In genomic region chr14:49863483-49864262, GRCh38 we compare ENCODE assay signal across 9 cellular contexts. TPM values are rescaled to one million over a fixed set of nuclear protein-coding genes. Genes with fewer than 3 reads are reported as not detected.
DNase-seq lines count a peak whose midpoint lies in the region; ATAC-seq and TF ChIP-seq lines count a peak whose summit lies in the region.
"Had no signal": no experiment of that assay in that cellular context is flagged by ENCODE, and none has a peak within 500 bp of the region (broad histone marks: within the 10 kb centered on the region; RNA-seq: fewer than 3 reads in every experiment).

No MANE protein-coding gene starts in this region.

- peak overlapping the region; percentile 94 for H3K4me2 ChIP-seq in GM23338

- no peaks in the 10 kb centered on the region for H3K79me2 ChIP-seq in GM23338 (replicated peaks; ENCODE audit: insufficient read depth)

- TF ChIP-seq POLR2A in lower leg skin (IDR thresholded peaks at IDR 0.05) = no peak

- peaks cover 8% of the 10 kb centered on the region; the same call in 2 of the 3 replicates for H3K4me1 Mint-ChIP-seq in GM23338

- peaks cover 3% of the 10 kb centered on the region; the same call in 2 of the 3 replicates for H3K9me3 Mint-ChIP-seq in GM23338
- H3K9me3 Mint-ChIP-seq: stimulated activated naive CD8-positive, alpha-beta T cell treated with anti-CD3 and anti-CD28 coated beads, Interleukin-15, Interleukin-2, amounts not matched to agents 100 ng/mL and 50 ng/mL, for 24 hours had no signal

- H3K27ac ChIP-seq in 22Rv1 (peak overlapping the region; percentile 88), GM23338 (ENCODE audit: low read depth) (peak overlapping the region; percentile 93), angular gyrus (ENCODE audit: low read depth, low read length) (peak overlapping the region; percentile 96)

- WGBS in lower leg skin, 2 donors = 15 to 18% methylated on average over 9 of the region's 9 CpGs

- H3K27me3 Mint-ChIP-seq in GM23338 (ENCODE audit: insufficient read depth, low read depth, poor library complexity) = peaks cover 19% of the 10 kb centered on the region

- no peaks in the 10 kb centered on the region for H3K27me3 ChIP-seq in GM23338 (ENCODE audit: insufficient read depth)

- H3K9me2 ChIP-seq in GM23338 (ENCODE audit: insufficient read depth) = no peaks in the 10 kb centered on the region

- TF ChIP-seq CTCF in 22Rv1 (IDR thresholded peaks at IDR 0.05) (no peak), GM23338 (conservative IDR thresholded peaks at IDR 0.05; ENCODE audit: low read depth in 2 of 2) (no peak), lower leg skin (IDR thresholded peaks at IDR 0.05) (no peak)

- no peaks in the 10 kb centered on the region for H4K20me1 ChIP-seq in GM23338 (replicated peaks; ENCODE audit: insufficient read depth)

- no peak for ATAC-seq in GM23338
- no peak for ATAC-seq in HG02884 (IDR thresholded peaks at IDR 0.05; ENCODE audit: unreplicated experiment)

- peak overlapping the region; percentile 94 for H2AFZ ChIP-seq in GM23338

- no peak overlapping the region; the same call in 1 of the 2 replicates for H3K27ac Mint-ChIP-seq in GM23338
- H3K27ac Mint-ChIP-seq: stimulated activated naive CD8-positive, alpha-beta T cell treated with anti-CD3 and anti-CD28 coated beads, Interleukin-15, Interleukin-2, amounts not matched to agents 100 ng/mL and 50 ng/mL, for 24 hours had no signal

- no peaks in the 10 kb centered on the region for H3F3A ChIP-seq in GM23338 (replicated peaks; ENCODE audit: low read depth)

- H3K36me3 ChIP-seq in GM23338 (ENCODE audit: insufficient read depth) = no peaks in the 10 kb centered on the region

- peak; percentile 33 for DNase-seq in GM23338 (ENCODE audit: low spot score)
- DNase-seq in lower leg skin (ENCODE audit: low spot score in 2 of 2) = no peak
- no peak for DNase-seq in activated T-cell treated with anti-CD3 and anti-CD28 coated beads, Interleukin-2, amount 50 U/mL, for 1 hour
- no peak for DNase-seq in RPMI8226
- DNase-seq in NCI-H1092 (lab: John Stamatoyannopoulos, UW) = no peak

- H3K36me3 Mint-ChIP-seq in GM23338 (ENCODE audit: low read depth) = no peaks in the 10 kb centered on the region; the same call in 1 of the 3 replicates

- H3K4me3 Mint-ChIP-seq in GM23338 = no peak overlapping the region
- H3K4me3 Mint-ChIP-seq: stimulated activated naive CD8-positive, alpha-beta T cell treated with anti-CD3 and anti-CD28 coated beads, Interleukin-15, Interleukin-2, amounts not matched to agents 100 ng/mL and 50 ng/mL, for 24 hours had no signal

- H3K4me1 ChIP-seq in GM23338 (ENCODE audit: insufficient read depth) = peaks cover 8% of the 10 kb centered on the region; the same call in 1 of the 2 replicates

- intact Hi-C loops in lower leg skin (cut with DNase I; ENCODE audit: low total_unique reads) = loop anchor here (5.0 kb wide), 1 partner anchor 244 kb away; no protein-coding TSS in a partner anchor

- H3K4me3 ChIP-seq in GM23338 (peak overlapping the region; percentile 95), lower leg skin (ENCODE audit: low read depth, poor library complexity, severe bottlenecking) (peak overlapping the region; percentile 67)

TF ChIP-seq in GM23338, 12 proteins besides CTCF, POLR2A, EP300 and RAD21 (continues in another document):
- no peak for TF ChIP-seq JUNB (IDR thresholded peaks at IDR 0.05; ENCODE audit: unreplicated experiment)
- no peak for TF ChIP-seq ZNF331 (CRISPR knock-in tag; IDR thresholded peaks at IDR 0.05; ENCODE audit: low read depth)
- no peak for TF ChIP-seq ETS1 (IDR thresholded peaks at IDR 0.05)
- no peak for TF ChIP-seq POLR2AphosphoS5 (IDR thresholded peaks at IDR 0.05; ENCODE audit: low read depth)
- no peak for TF ChIP-seq ZNF462 (CRISPR knock-in tag; IDR thresholded peaks at IDR 0.05)
- no peak for TF ChIP-seq CREB1 (CRISPR knock-in tag; IDR thresholded peaks at IDR 0.05; ENCODE audit: low read depth)
- TF ChIP-seq EZH2phosphoT487 (IDR thresholded peaks at IDR 0.05; ENCODE audit: unreplicated experiment) = no peak

RNA-seq across cellular contexts. Expression of gene NEMF, which starts 11.1 kb away (rescaled TPM):
- total RNA-seq in GM23338 (2014; rRNA removed; shearing (Covaris generic)) = 54.7 and 58.4 TPM in 2 replicates
- polyA plus RNA-seq in GM23338 (2016; fragmentation: Nextera tagmentation; extraction: Ambion mirVana) = 73.8 and 88.1 TPM in 2 replicates
- 10 to 100 TPM; 31.3 to 95.2 (median 55.9) TPM for total RNA-seq in lower leg skin

RNA-seq across cellular contexts. Expression of gene ARF6, which starts 29.2 kb away (rescaled TPM):
- 60.1 and 73.1 TPM in 2 replicates for total RNA-seq in GM23338 (2014; rRNA removed; shearing (Covaris generic))
- polyA plus RNA-seq in GM23338 (2016; fragmentation: Nextera tagmentation; extraction: Ambion mirVana) = 42.5 and 47.8 TPM in 2 replicates
- total RNA-seq in lower leg skin = 100 to 1,000 TPM; 102 to 128 (median 121) TPM
